9 cellular contexts compared by ENCODE assay signal in genomic region chr5:111461261-111461671, GRCh38. TPM values are rescaled to one million over a fixed set of nuclear protein-coding genes. Genes with fewer than 3 reads are reported as not detected.
DNase-seq lines count a peak whose midpoint lies in the region; ATAC-seq and TF ChIP-seq lines count a peak whose summit lies in the region.
"Had no signal": no experiment of that assay in that cellular context is flagged by ENCODE, and none has a peak within 500 bp of the region (broad histone marks: within the 10 kb centered on the region; RNA-seq: fewer than 3 reads in every experiment).

No MANE protein-coding gene starts in this region.

- H3K36me3 ChIP-seq in adipocyte (ENCODE audit: control insufficient read depth, insufficient read depth, low read length, severe bottlenecking) (no peaks in the 10 kb centered on the region), lower lobe of right lung (no peaks in the 10 kb centered on the region), uterus (no peaks in the 10 kb centered on the region)

- TF ChIP-seq POLR2A in uterus (IDR thresholded peaks at IDR 0.05) = no peak

- H3K4me1 ChIP-seq in adipocyte (ENCODE audit: control insufficient read depth, insufficient read depth, low read length) (no peaks in the 10 kb centered on the region), lower lobe of right lung (no peaks in the 10 kb centered on the region), uterus (no peaks in the 10 kb centered on the region)

- ATAC-seq in lower lobe of right lung (no peak), GM21423 (IDR thresholded peaks at IDR 0.05; ENCODE audit: unreplicated experiment) (no peak), left ventricle myocardium superior (no peak)

- H3K27me3 ChIP-seq in adipocyte (replicated peaks; ENCODE audit: control insufficient read depth, insufficient read depth, low read length) = no peaks in the 10 kb centered on the region
- no peaks in the 10 kb centered on the region for H3K27me3 ChIP-seq in lower lobe of right lung (ENCODE audit: low read depth)
- H3K27me3 ChIP-seq in uterus = no peaks in the 10 kb centered on the region

- H3K27ac ChIP-seq in lower lobe of right lung = no peak overlapping the region
- no peak overlapping the region for H3K27ac ChIP-seq in uterus

- intact Hi-C loops in lower lobe of right lung (cut with DNase I) (no loop called here), uterus (cut with DNase I; ENCODE audit: low total_unique reads) (no loop called here), left ventricle myocardium superior (cut with micrococcal nuclease) (no loop called here)

- DNase-seq in EL (peak; percentile 44), HT1080 (ENCODE audit: low read depth) (peak; percentile 15), adipocyte (ENCODE audit: low read depth) (peak; percentile 44), lower lobe of right lung (no peak), uterus (no peak), left ventricle myocardium superior (no peak)
- no peak for DNase-seq in NK-92 treated with Interleukin-12 subunit alpha and Interleukin-12 subunit beta, amount 100 ng/mL, for 24 hours (lab: John Stamatoyannopoulos, UW)
- DNase-seq: amniotic stem cell had no signal

- no peak overlapping the region for H3K9ac ChIP-seq in adipocyte (ENCODE audit: low read length)

- H3K4me3 ChIP-seq in adipocyte (ENCODE audit: low read length) = no peak overlapping the region
- H3K4me3 ChIP-seq in lower lobe of right lung = no peak overlapping the region
- H3K4me3 ChIP-seq in uterus = no peak overlapping the region

- H3K9me3 ChIP-seq in adipocyte (ENCODE audit: control insufficient read depth, low read length) (peaks cover 4% of the 10 kb centered on the region), lower lobe of right lung (no peaks in the 10 kb centered on the region), uterus (no peaks in the 10 kb centered on the region)

- peak; percentile 9 for TF ChIP-seq CTCF in lower lobe of right lung (IDR thresholded peaks at IDR 0.05)
- no peak for TF ChIP-seq CTCF in uterus (IDR thresholded peaks at IDR 0.05)

RNA-seq across cellular contexts. Expression of gene STARD4, which starts 51.1 kb away (rescaled TPM):
- 37.6 and 41.8 TPM in 2 replicates for total RNA-seq in HT1080 (2014; rRNA removed; shearing (Covaris generic))
- 41.9 and 43.6 TPM in 2 replicates for polyA plus RNA-seq in HT1080 (2015; cell fraction: cytosol; rRNA removed)
- polyA plus RNA-seq in HT1080 (2015; cell fraction: nucleus; rRNA removed) = 62.9 and 71.9 TPM in 2 replicates
- total RNA-seq in lower lobe of right lung = 40.2 TPM
- total RNA-seq in uterus = 10 to 100 TPM in 2 of 4 donors, 1 to 10 TPM in 2; 2.3 to 98.0 (median 9.9) TPM
- 3.8 TPM for total RNA-seq in left ventricle myocardium superior

Comparison
In these comparisons a context has a peak if more than half of its experiments do, and no peak if none do; other contexts are left out.
1. DNase-seq: peak in EL (single experiment), HT1080 (single experiment) and adipocyte (single experiment); none in lower lobe of right lung (single experiment), uterus (0 of 2), NK-92 treated with Interleukin-12 subunit alpha and Interleukin-12 subunit beta, amount 100 ng/mL, for 24 hours (single experiment) and left ventricle myocardium superior (single experiment).